ENCODE assay signal across 1 cellular context in the genomic region with DNA sequence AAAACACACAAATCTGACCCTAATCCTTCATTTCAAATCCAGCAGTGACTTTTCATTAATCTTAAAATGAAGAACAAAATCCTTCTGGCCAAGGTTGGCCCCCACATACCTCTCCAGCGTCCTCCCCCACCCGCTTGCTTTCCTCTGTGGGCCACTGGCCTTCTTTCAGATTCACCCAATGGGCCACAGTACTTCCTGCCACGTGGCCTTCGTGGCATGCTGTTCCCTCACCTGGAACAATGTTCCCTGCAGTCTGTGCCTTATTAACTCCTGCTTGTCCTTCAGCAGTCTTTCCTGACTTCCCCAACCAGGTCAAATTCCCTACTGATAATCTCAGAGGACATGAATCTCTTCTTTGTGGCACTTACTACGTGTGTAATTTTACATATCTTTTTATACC.
TF ChIP-seq lines count a peak whose summit lies in the region.

No MANE protein-coding gene starts in this region.

TF ChIP-seq in K562, 482 proteins besides CTCF, POLR2A, EP300 and RAD21:
- TF ChIP-seq BACH1 (tag; IDR thresholded peaks at IDR 0.05) = no peak
- no peak for TF ChIP-seq POLR2G (IDR thresholded peaks at IDR 0.05; ENCODE audit: low read depth, low read length)
- TF ChIP-seq, protein P1, sequence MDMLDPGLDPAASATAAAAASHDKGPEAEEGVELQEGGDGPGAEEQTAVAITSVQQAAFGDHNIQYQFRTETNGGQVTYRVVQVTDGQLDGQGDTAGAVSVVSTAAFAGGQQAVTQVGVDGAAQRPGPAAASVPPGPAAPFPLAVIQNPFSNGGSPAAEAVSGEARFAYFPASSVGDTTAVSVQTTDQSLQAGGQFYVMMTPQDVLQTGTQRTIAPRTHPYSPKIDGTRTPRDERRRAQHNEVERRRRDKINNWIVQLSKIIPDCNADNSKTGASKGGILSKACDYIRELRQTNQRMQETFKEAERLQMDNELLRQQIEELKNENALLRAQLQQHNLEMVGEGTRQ (CRISPR knock-in tag; IDR thresholded peaks at IDR 0.05) = peak; percentile 28; the same call in 1 of the 2 replicates
- TF ChIP-seq, protein P2, sequence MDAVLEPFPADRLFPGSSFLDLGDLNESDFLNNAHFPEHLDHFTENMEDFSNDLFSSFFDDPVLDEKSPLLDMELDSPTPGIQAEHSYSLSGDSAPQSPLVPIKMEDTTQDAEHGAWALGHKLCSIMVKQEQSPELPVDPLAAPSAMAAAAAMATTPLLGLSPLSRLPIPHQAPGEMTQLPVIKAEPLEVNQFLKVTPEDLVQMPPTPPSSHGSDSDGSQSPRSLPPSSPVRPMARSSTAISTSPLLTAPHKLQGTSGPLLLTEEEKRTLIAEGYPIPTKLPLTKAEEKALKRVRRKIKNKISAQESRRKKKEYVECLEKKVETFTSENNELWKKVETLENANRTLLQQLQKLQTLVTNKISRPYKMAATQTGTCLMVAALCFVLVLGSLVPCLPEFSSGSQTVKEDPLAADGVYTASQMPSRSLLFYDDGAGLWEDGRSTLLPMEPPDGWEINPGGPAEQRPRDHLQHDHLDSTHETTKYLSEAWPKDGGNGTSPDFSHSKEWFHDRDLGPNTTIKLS (IDR thresholded peaks at IDR 0.05; ENCODE audit: borderline replicate concordance, low read depth) = peak; percentile 62; the same call in 1 of the 2 replicates
- TF ChIP-seq KDM1A (IDR thresholded peaks at IDR 0.05) = peak; percentile 30 to 59; a peak in 3 of 4 replicates
- TF ChIP-seq ELF1 (tag; IDR thresholded peaks at IDR 0.05) = 0 out of 2 replicates have a peak, but pooled peaks have one; percentile 26
